ENCODE assay signal across 22 cellular contexts in the genomic region with DNA sequence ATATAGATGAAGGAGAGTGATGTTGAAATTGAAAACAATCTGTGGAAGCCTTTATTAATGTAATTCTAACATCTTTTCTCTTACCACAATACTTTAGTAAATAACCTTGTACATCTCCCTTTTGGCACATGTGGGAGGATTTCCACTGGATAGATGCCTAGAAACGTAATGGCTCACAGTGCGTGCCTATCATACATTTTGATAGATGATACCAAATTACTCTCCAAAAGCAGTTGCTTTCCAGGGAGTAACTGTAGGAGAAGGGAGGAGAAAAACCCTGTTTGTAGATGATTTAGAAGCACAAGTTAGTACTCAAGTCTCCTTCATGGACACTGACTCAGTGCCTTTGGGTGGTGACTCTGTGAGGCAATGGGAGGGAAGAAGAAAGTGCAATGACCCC.
DNase-seq lines count a peak whose midpoint lies in the region; ATAC-seq and TF ChIP-seq lines count a peak whose summit lies in the region.
"Had no signal": no experiment of that assay in that cellular context is flagged by ENCODE, and none has a peak within 500 bp of the region (broad histone marks: within the 10 kb centered on the region; RNA-seq: fewer than 3 reads in every experiment).

No MANE protein-coding gene starts in this region.

- no peaks in the 10 kb centered on the region for H3K36me3 ChIP-seq in mucosa of descending colon (ENCODE audit: low read depth)
- H3K36me3 ChIP-seq: BE2C; BLaER1 treated with 17β-estradiol and CSF1 and Interleukin-3, amounts not matched to agents 10 nM and 100 nM had no signal

- no peaks in the 10 kb centered on the region for H3K9me3 ChIP-seq in mucosa of descending colon
- H3K9me3 ChIP-seq: A549; BE2C; BLaER1 treated with 17β-estradiol and CSF1 and Interleukin-3, amounts not matched to agents 10 nM and 100 nM had no signal

- TF ChIP-seq CTCF in LNCaP clone FGC (IDR thresholded peaks at IDR 0.05; ENCODE audit: control insufficient read depth, extremely low read depth, insufficient read depth) (no peak), fibroblast of pulmonary artery (IDR thresholded peaks at IDR 0.05; ENCODE audit: low read length, missing control alignments) (no peak), mucosa of descending colon (IDR thresholded peaks at IDR 0.05) (no peak)

- H3K4me1 ChIP-seq in mucosa of descending colon (ENCODE audit: low read depth), result no peaks in the 10 kb centered on the region
- H3K4me1 ChIP-seq: A549; BE2C; BLaER1 treated with 17β-estradiol and CSF1 and Interleukin-3, amounts not matched to agents 10 nM and 100 nM had no signal

- DNase-seq in LNCaP clone FGC (ENCODE audit: low read depth), result peak; percentile 40
- DNase-seq in NCI-H446 (lab: John Stamatoyannopoulos, UW), result peak; percentile 48 to 53
- DNase-seq in fibroblast of pulmonary artery (ENCODE audit: low read depth), result peak; percentile 2
- peak; percentile 15 for DNase-seq in pons (ENCODE audit: low spot score)
- no peak for DNase-seq in NK-92 treated with Interleukin-12 subunit alpha and Interleukin-12 subunit beta, amount 100 ng/mL, for 24 hours (lab: John Stamatoyannopoulos, UW)
- DNase-seq in mucosa of descending colon, result no peak
- DNase-seq: 8988T; ACHN; AML-193; BE2C; CD4-positive, alpha-beta T cell; CD8-positive, alpha-beta memory T cell; DMS 273 treated with DMSO at 0.1 percent for 48 hours; EL; GDM1; GM23248; H7 had no signal

- H3K4me3 ChIP-seq in LNCaP clone FGC (ENCODE audit: low read depth, low read length) (no peak overlapping the region), fibroblast of pulmonary artery (replicated peaks; ENCODE audit: low read depth, low read length) (no peak overlapping the region), mucosa of descending colon (no peak overlapping the region)
- H3K4me3 ChIP-seq: A549; BLaER1 treated with 17β-estradiol and CSF1 and Interleukin-3, amounts not matched to agents 10 nM and 100 nM; GM12878; GM23248 had no signal

- intact Hi-C loops in mucosa of descending colon (cut with DNase I, micrococcal nuclease), result no loop called here

- no peak for ATAC-seq in HG03045 (IDR thresholded peaks at IDR 0.05; ENCODE audit: unreplicated experiment)
- no peak for ATAC-seq in mucosa of descending colon
- ATAC-seq: A549, GM12878, HCT116 had no signal

Comparison
In these comparisons a context has a peak if more than half of its experiments do, and no peak if none do; other contexts are left out.
1. DNase-seq: peak in LNCaP clone FGC (single experiment), NCI-H446 (2 of 2), fibroblast of pulmonary artery (single experiment) and pons (single experiment); none in NK-92 treated with Interleukin-12 subunit alpha and Interleukin-12 subunit beta, amount 100 ng/mL, for 24 hours (single experiment) and mucosa of descending colon (0 of 3).